Comparison of ENCODE assay signal across 8 cellular contexts in the genomic region with DNA sequence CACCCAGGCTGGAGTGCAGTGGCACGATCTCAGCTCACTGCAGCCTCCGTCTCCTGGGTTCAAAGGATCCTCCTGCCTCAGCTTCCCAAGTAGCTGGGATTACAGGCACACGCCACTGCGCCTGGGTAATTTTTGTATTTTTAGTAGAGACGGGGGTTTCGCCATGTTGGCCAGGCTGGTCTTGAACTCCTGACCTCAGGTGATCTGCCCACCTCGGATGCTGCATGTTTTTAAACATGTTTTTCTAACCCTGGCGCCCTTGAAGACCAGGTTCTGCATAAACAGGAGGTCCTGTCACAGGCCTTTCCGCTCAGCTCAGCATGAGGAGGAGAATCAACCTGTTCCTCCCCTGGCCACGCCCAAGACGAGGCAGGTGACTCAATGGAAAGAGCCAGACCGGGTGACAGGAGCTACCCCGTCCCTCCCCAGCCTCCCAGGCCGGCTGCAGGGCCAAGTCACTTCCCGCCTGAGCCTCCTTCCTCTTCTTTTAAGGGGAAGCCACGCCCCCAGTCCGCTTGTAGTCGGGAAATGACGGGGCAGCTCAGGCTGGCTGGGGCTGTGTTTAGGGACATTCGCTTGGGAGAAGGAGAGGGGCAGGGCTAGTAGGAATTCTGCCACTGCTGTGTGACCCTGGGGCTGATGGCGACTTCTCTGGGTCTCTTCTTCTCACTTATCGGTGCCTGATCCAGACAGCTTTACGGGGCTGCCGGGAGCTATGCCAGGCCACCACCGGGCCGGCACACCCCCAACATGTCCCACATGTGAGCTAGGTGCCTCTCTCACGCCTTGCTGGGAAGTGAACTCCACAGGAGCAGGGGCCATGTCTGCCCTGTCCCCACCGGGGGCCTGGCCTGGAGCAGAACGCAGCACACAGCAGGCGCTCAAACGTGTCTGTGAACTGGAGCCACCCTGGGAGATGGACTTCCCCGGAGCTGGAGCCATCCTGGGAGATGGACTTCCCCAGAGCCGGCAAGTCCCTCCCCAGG. TPM values are rescaled to one million over a fixed set of nuclear protein-coding genes. Genes with fewer than 3 reads are reported as not detected.
A peak's percentile ranks its signal among the peaks of the same experiment; 100 is the strongest.
DNase-seq lines count a peak whose midpoint lies in the region; ATAC-seq, FAIRE-seq and TF ChIP-seq lines count a peak whose summit lies in the region.

No MANE protein-coding gene starts in this region.

- POLR2A ChIA-PET in A549 (lab: Yijun Ruan, JAX), result no interaction called here

- no peak overlapping the region for H3K14ac ChIP-seq in neuronal stem cell (ENCODE audit: low read length)

- H3K18ac ChIP-seq in neuronal stem cell (ENCODE audit: low read length), result peak overlapping the region; percentile 84

- H3K27me3 ChIP-seq in esophagus squamous epithelium (no peaks in the 10 kb centered on the region), neuronal stem cell (ENCODE audit: control insufficient read depth in 3 of 3, insufficient read depth in 3 of 3, low read depth in 1 of 3, low read length in 3 of 3) (no peaks in the 10 kb centered on the region), stomach smooth muscle (ENCODE audit: control insufficient read depth in 1 of 2, insufficient read depth in 2 of 2, low read length in 2 of 2) (no peaks in the 10 kb centered on the region)

- H3K27ac ChIP-seq in A549 (no peak overlapping the region), esophagus squamous epithelium (peak overlapping the region; percentile 85 to 94 (median 92)), neuronal stem cell (replicated peaks; ENCODE audit: low read length) (no peak overlapping the region), stomach smooth muscle (ENCODE audit: low read length) (peak overlapping the region; percentile 64)

- no peak overlapping the region for H3K4ac ChIP-seq in neuronal stem cell (ENCODE audit: low read length)

- no peak for TF ChIP-seq RAD21 in A549 (conservative IDR thresholded peaks at IDR 0.05 in 1 of 2, IDR thresholded peaks at IDR 0.05 in 1 of 2)

- H3K4me1 ChIP-seq in A549, result peaks cover 16% of the 10 kb centered on the region; the same call in 2 of the 3 replicates
- H3K4me1 ChIP-seq in esophagus squamous epithelium, result peaks cover 65 to 97% (median 89%) of the 10 kb centered on the region in 3 donors
- H3K4me1 ChIP-seq in neuronal stem cell (ENCODE audit: control insufficient read depth in 2 of 2, insufficient read depth in 1 of 2, low read depth in 1 of 2, low read length in 2 of 2), result peaks cover 27 to 41% of the 10 kb centered on the region in 2 donors
- peaks cover 82% of the 10 kb centered on the region for H3K4me1 ChIP-seq in stomach smooth muscle (ENCODE audit: control insufficient read depth, insufficient read depth, low read length)

- CTCF ChIA-PET in A549 (lab: Yijun Ruan, JAX), result interaction anchor here (0.9 to 7.9 kb wide), 11 partner anchors 12 to 132 kb away, joined by 3 to 70 read pairs (median 6); no protein-coding TSS in a partner anchor

- H3K4me3 ChIP-seq in A549, result no peak overlapping the region
- no peak overlapping the region for H3K4me3 ChIP-seq in NB4 (ENCODE audit: low read depth, low read length)
- H3K4me3 ChIP-seq in esophagus squamous epithelium, result peak overlapping the region in 3 of 4 donors; percentile 5 to 57 (median 22)
- H3K4me3 ChIP-seq in neuronal stem cell (ENCODE audit: low read length in 2 of 2), result no peak overlapping the region
- H3K4me3 ChIP-seq in stomach smooth muscle (ENCODE audit: low read length in 2 of 2), result peak overlapping the region in 1 of 2 donors; percentile 29

- H2BK120ac ChIP-seq in neuronal stem cell (ENCODE audit: low read depth, low read length), result no peak overlapping the region

- no peak for TF ChIP-seq EP300 in A549 (IDR thresholded peaks at IDR 0.05)

- no peak overlapping the region for H2BK5ac ChIP-seq in neuronal stem cell (ENCODE audit: low read length)

- 83% methylated on average over 31 of the region's 33 CpGs for WGBS in A549 (ENCODE audit: missing lambda C conversion rate)
- 37 to 68% methylated on average over 7 to 9 of the region's 33 CpGs for WGBS in esophagus squamous epithelium, 2 donors
- no CpG with 5 or more reads among the region's 33 CpGs for WGBS in neuronal stem cell (ENCODE audit: extremely low coverage in 2 of 2, insufficient read length in 2 of 2, insufficient replicate concordance in 1 of 2), 2 donors

- FAIRE-seq in A549 (lab: Jason Lieb, UNC), result no peak

- no peak overlapping the region for H2BK15ac ChIP-seq in neuronal stem cell (ENCODE audit: low read length)

- no peak overlapping the region for H2BK12ac ChIP-seq in neuronal stem cell (ENCODE audit: low read length)

- ATAC-seq in A549 (no peak), GM21390 (IDR thresholded peaks at IDR 0.05; ENCODE audit: unreplicated experiment) (peak; percentile 66)

- no peak overlapping the region for H3K4me2 ChIP-seq in A549
- no peak overlapping the region for H3K4me2 ChIP-seq in neuronal stem cell (ENCODE audit: insufficient read depth, low read length, poor library complexity, severe bottlenecking)

- H4K91ac ChIP-seq in neuronal stem cell (ENCODE audit: low read depth, low read length, poor library complexity), result no peak overlapping the region

- H2AFZ ChIP-seq in neuronal stem cell (ENCODE audit: low read length), result no peak overlapping the region

- H2AK5ac ChIP-seq in neuronal stem cell (ENCODE audit: low read depth, low read length), result peak overlapping the region; percentile 1

- H4K8ac ChIP-seq in neuronal stem cell (ENCODE audit: low read depth, low read length), result no peak overlapping the region

- H3K79me1 ChIP-seq in neuronal stem cell (ENCODE audit: low read depth, low read length), result peaks cover 60% of the 10 kb centered on the region

- peak overlapping the region; percentile 64 for H3K9ac ChIP-seq in neuronal stem cell (ENCODE audit: low read depth, low read length, poor library complexity)
- peak overlapping the region in 1 of 2 donors; percentile 15 for H3K9ac ChIP-seq in stomach smooth muscle (ENCODE audit: low read length in 2 of 2)

- TF ChIP-seq POLR2A in A549 (IDR thresholded peaks at IDR 0.05; ENCODE audit: low read length) (no peak), NB4 (IDR thresholded peaks at IDR 0.05; ENCODE audit: extremely low read depth, insufficient read length) (no peak), esophagus squamous epithelium (IDR thresholded peaks at IDR 0.05) (peak in 1 of 4 donors; percentile 62)

- no peaks in the 10 kb centered on the region for H3K9me3 ChIP-seq in A549
- H3K9me3 ChIP-seq in esophagus squamous epithelium, result no peaks in the 10 kb centered on the region
- H3K9me3 ChIP-seq in neuronal stem cell (replicated peaks in 1 of 2; ENCODE audit: control insufficient read depth in 2 of 2, insufficient read depth in 1 of 2, low read depth in 1 of 2, low read length in 2 of 2), result no peaks in the 10 kb centered on the region
- H3K9me3 ChIP-seq in stomach smooth muscle (ENCODE audit: control insufficient read depth in 2 of 2, low read length in 2 of 2), result no peaks in the 10 kb centered on the region

- intact Hi-C loops in esophagus squamous epithelium (cut with DNase I), result loop anchor here (5.0 kb wide), 2 partner anchors 52 to 88 kb away; no protein-coding TSS in a partner anchor

- DNase-seq in A549 (ENCODE audit: low read depth in 1 of 2, low spot score in 1 of 2), result no peak
- DNase-seq in NB4 (ENCODE audit: low read depth), result peak; percentile 75
- peak; percentile 85 for DNase-seq in activated T-cell treated with anti-CD3 and anti-CD28 coated beads for 1 hour (ENCODE audit: low read depth)
- DNase-seq in esophagus squamous epithelium (lab: John Stamatoyannopoulos, UW), result peak; percentile 86
- DNase-seq in neuronal stem cell (ENCODE audit: low spot score), result no peak
- DNase-seq in cerebellum (ENCODE audit: low spot score), result no peak

- H3K36me3 ChIP-seq in esophagus squamous epithelium, result peaks cover 0 to 77% (median 8%) of the 10 kb centered on the region in 3 donors
- peaks cover 37 to 78% of the 10 kb centered on the region in 2 donors for H3K36me3 ChIP-seq in neuronal stem cell (replicated peaks in 1 of 2; ENCODE audit: control insufficient read depth in 2 of 2, insufficient read depth in 2 of 2, low read length in 2 of 2)
- peaks cover 4 to 5% of the 10 kb centered on the region in 2 donors for H3K36me3 ChIP-seq in stomach smooth muscle (ENCODE audit: control insufficient read depth in 2 of 2, insufficient read depth in 2 of 2, low read length in 2 of 2)

- peak overlapping the region; percentile 22 for H3K23ac ChIP-seq in neuronal stem cell (ENCODE audit: low read depth, low read length, poor library complexity)

- TF ChIP-seq CTCF in A549 (IDR thresholded peaks at IDR 0.05) (no peak), NB4 (IDR thresholded peaks at IDR 0.05; ENCODE audit: low read depth, low read length) (no peak), esophagus squamous epithelium (IDR thresholded peaks at IDR 0.05) (no peak)

TF ChIP-seq in A549, 52 proteins besides CTCF, POLR2A, EP300 and RAD21:
- TF ChIP-seq, protein P1, sequence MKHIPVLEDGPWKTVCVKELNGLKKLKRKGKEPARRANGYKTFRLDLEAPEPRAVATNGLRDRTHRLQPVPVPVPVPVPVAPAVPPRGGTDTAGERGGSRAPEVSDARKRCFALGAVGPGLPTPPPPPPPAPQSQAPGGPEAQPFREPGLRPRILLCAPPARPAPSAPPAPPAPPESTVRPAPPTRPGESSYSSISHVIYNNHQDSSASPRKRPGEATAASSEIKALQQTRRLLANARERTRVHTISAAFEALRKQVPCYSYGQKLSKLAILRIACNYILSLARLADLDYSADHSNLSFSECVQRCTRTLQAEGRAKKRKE (CRISPR knock-in tag; IDR thresholded peaks at IDR 0.05; ENCODE audit: low read depth), result no peak
- TF ChIP-seq ZFP36 (IDR thresholded peaks at IDR 0.05; ENCODE audit: borderline replicate concordance, partially characterized antibody), result peak; percentile 16
TF ChIP-seq in A549: peak in this region for 1.

RNA-seq across cellular contexts. Expression of a gene that starts 6.1 kb away (rescaled TPM):
- polyA plus RNA-seq in A549 (2011; rRNA removed) (0.88 and 1.2 TPM in 2 replicates), A549 (2017; fragmentation: RNase III; extraction: RNeasy Plus Mini Kit Qiagen cat#74134 plus additional on column Dnase treatment) (4.6 to 6.4 TPM (median 5.7 TPM) in 3 replicates)
- polyA plus RNA-seq in A549 (2012; cell fraction: cytosol; rRNA removed), result 2.6 and 3.9 TPM in 2 replicates
- polyA plus RNA-seq in A549 (2012; cell fraction: nucleus; rRNA removed), result 15.6 and 21.6 TPM in 2 replicates
- polyA minus RNA-seq in A549 (2011; rRNA and poly(A)+ RNA removed), result 1.7 and 2.4 TPM in 2 replicates
- total RNA-seq in esophagus squamous epithelium (10 to 100 TPM; 32.0 to 40.8 (median 36.2) TPM), cerebellum (35.2 TPM)
- polyA plus RNA-seq in neuronal stem cell (2013, experiment 1 of 2), result 32.9 TPM
- 33.2 TPM for polyA plus RNA-seq in neuronal stem cell (2013, experiment 2 of 2)

RNA-seq across cellular contexts. Expression of a gene that starts 56.9 kb away (rescaled TPM):
- polyA plus RNA-seq in A549 (2011; rRNA removed) (24.2 and 32.3 TPM in 2 replicates), A549 (2017; fragmentation: RNase III; extraction: RNeasy Plus Mini Kit Qiagen cat#74134 plus additional on column Dnase treatment) (35.7 to 41.5 TPM (median 38.0 TPM) in 3 replicates)
- polyA plus RNA-seq in A549 (2012; cell fraction: cytosol; rRNA removed), result 26.8 and 30.0 TPM in 2 replicates
- polyA plus RNA-seq in A549 (2012; cell fraction: nucleus; rRNA removed), result 90.6 and 117 TPM in 2 replicates
- 34.0 and 47.0 TPM in 2 replicates for polyA minus RNA-seq in A549 (2011; rRNA and poly(A)+ RNA removed)
- total RNA-seq in esophagus squamous epithelium (10 to 100 TPM; 31.2 to 49.1 (median 38.6) TPM), cerebellum (18.4 TPM)
- 14.7 TPM for polyA plus RNA-seq in neuronal stem cell (2013, experiment 1 of 2)
- polyA plus RNA-seq in neuronal stem cell (2013, experiment 2 of 2), result 15.9 TPM

Comparison
In these comparisons a context has a peak if more than half of its experiments do, and no peak if none do; other contexts are left out.
1. DNase-seq: peak in NB4 (single experiment), activated T-cell treated with anti-CD3 and anti-CD28 coated beads for 1 hour (single experiment) and esophagus squamous epithelium (single experiment); none in A549 (0 of 2), neuronal stem cell (single experiment) and cerebellum (single experiment).
2. H3K27ac ChIP-seq: peak in esophagus squamous epithelium (4 of 4) and stomach smooth muscle (single experiment); none in A549 (0 of 2) and neuronal stem cell (single experiment).
3. H3K4me3 ChIP-seq: peak in esophagus squamous epithelium (3 of 4); none in A549 (single experiment), NB4 (single experiment) and neuronal stem cell (0 of 2).